ENCODE assay signal across 10 cellular contexts in genomic region chr6:107061125-107062020, GRCh38. TPM values are rescaled to one million over a fixed set of nuclear protein-coding genes. Genes with fewer than 3 reads are reported as not detected.
DNase-seq lines count a peak whose midpoint lies in the region; ATAC-seq and TF ChIP-seq lines count a peak whose summit lies in the region.
"Had no signal": no experiment of that assay in that cellular context is flagged by ENCODE, and none has a peak within 500 bp of the region (broad histone marks: within the 10 kb centered on the region; RNA-seq: fewer than 3 reads in every experiment).

No MANE protein-coding gene starts in this region.

- H3K36me3 ChIP-seq in hepatocyte (replicated peaks; ENCODE audit: insufficient read depth, low read depth), result no peaks in the 10 kb centered on the region
- no peaks in the 10 kb centered on the region for H3K36me3 ChIP-seq in BE2C

- H3K27me3 ChIP-seq in hepatocyte (no peaks in the 10 kb centered on the region), BE2C (no peaks in the 10 kb centered on the region)

- peak overlapping the region; percentile 37 for H3K4me2 ChIP-seq in hepatocyte

- no peaks in the 10 kb centered on the region for H3K9me2 ChIP-seq in hepatocyte (replicated peaks; ENCODE audit: insufficient read depth)

- no peaks in the 10 kb centered on the region for H3K79me2 ChIP-seq in hepatocyte

- no peaks in the 10 kb centered on the region for H4K20me1 ChIP-seq in hepatocyte (ENCODE audit: insufficient read depth, poor library complexity, severe bottlenecking)

- TF ChIP-seq CTCF in hepatocyte (IDR thresholded peaks at IDR 0.05; ENCODE audit: poor library complexity) (no peak), BE2C (IDR thresholded peaks at IDR 0.05; ENCODE audit: low read depth, low read length) (no peak)

- H3K4me3 ChIP-seq in GM08714 (ENCODE audit: low read length) (peak overlapping the region; percentile 13; the same call in 1 of the 2 replicates), hepatocyte (no peak overlapping the region), BE2C (ENCODE audit: low read depth, low read length) (no peak overlapping the region)
- H3K4me3 ChIP-seq: SK-N-MC had no signal

- DNase-seq in hepatocyte (ENCODE audit: low spot score), result no peak
- DNase-seq in NK-92 (lab: John Stamatoyannopoulos, UW; ENCODE audit: unreplicated experiment), result no peak
- DNase-seq in NCI-H774 (lab: John Stamatoyannopoulos, UW), result no peak
- DNase-seq in BE2C, result no peak
- DNase-seq in DMS 273 treated with DMSO at 0.1 percent for 48 hours (lab: John Stamatoyannopoulos, UW), result no peak

- H3K9me3 ChIP-seq in hepatocyte (ENCODE audit: low read depth), result no peaks in the 10 kb centered on the region
- H3K9me3 ChIP-seq in BE2C, result no peaks in the 10 kb centered on the region

- H2AFZ ChIP-seq in hepatocyte, result no peak overlapping the region

- no peak overlapping the region for H3K27ac ChIP-seq in hepatocyte
- H3K27ac ChIP-seq: epithelial cell of prostate, SK-N-MC had no signal

- H3K4me1 ChIP-seq in hepatocyte (ENCODE audit: insufficient read depth) (no peaks in the 10 kb centered on the region), BE2C (no peaks in the 10 kb centered on the region)

- ATAC-seq in GM21447 (IDR thresholded peaks at IDR 0.05; ENCODE audit: unreplicated experiment), result peak; percentile 84
- peak; percentile 61 for ATAC-seq in HG03571 (IDR thresholded peaks at IDR 0.05; ENCODE audit: unreplicated experiment)

- 22% methylated on average over 14 of the region's 14 CpGs for WGBS in hepatocyte (ENCODE audit: low lambda C conversion rate, missing lambda C conversion rate)

RNA-seq across cellular contexts. Expression of gene MTRES1, which starts 33.4 kb away (rescaled TPM):
- 20.0 and 25.3 TPM in 2 replicates for total RNA-seq in hepatocyte
- 26.8 and 35.4 TPM in 2 replicates for polyA plus RNA-seq in hepatocyte
- polyA plus RNA-seq in BE2C (2012; ENCODE audit: insufficient read depth, insufficient read length, low read depth), result 15.1 TPM

RNA-seq across cellular contexts. Expression of gene BEND3, which starts 53.9 kb away (rescaled TPM):
- total RNA-seq in hepatocyte, result 4.5 and 5.7 TPM in 2 replicates
- 2.2 and 2.7 TPM in 2 replicates for polyA plus RNA-seq in hepatocyte
- 3.6 TPM for polyA plus RNA-seq in BE2C (2012; ENCODE audit: insufficient read depth, insufficient read length, low read depth)
